ENCODE assay signal across 13 cellular contexts in the genomic region with DNA sequence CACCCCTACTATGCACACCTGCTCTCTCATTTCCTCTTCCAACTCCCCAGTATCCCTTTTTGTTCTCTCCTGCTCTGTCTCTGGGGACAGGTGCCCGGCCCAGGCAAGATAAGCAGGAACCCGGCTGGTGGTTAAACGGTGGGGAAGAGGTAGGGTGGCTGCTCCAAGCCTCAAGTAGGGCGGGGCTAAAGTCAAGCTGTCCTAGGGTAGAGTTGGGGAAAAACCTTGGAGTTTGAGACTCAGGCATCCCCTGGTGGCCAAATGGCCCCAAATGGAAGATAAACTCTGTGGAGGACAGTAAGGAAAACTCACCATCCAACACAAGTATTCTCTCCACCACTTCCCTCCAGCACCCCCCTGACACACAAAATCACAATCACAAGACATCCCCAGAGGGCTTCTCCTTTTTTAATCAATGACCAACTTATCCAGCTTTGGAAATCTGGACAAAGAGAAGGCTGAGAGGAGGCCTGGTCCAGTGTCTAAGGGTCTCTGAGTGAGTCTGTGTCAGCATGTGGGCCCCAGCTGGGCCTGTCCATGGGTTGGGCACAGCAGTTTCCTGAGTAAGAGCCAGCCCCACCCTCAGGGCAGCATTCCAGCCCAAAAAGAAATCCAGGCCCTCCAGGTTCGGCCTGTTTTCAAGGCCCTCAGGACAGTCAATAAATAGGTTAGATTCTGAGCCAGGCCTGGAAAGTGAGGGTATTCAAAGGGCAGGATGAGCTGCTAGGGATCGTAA. TPM values are rescaled to one million over a fixed set of nuclear protein-coding genes. Genes with fewer than 3 reads are reported as not detected.
A peak's percentile ranks its signal among the peaks of the same experiment; 100 is the strongest.
DNase-seq lines count a peak whose midpoint lies in the region; ATAC-seq and TF ChIP-seq lines count a peak whose summit lies in the region.
"Had no signal": no experiment of that assay in that cellular context is flagged by ENCODE, and none has a peak within 500 bp of the region (broad histone marks: within the 10 kb centered on the region; RNA-seq: fewer than 3 reads in every experiment).

No MANE protein-coding gene starts in this region.

- intact Hi-C loops in OCI-LY7 (cut with micrococcal nuclease; ENCODE audit: unreplicated experiment), result no loop called here

- ATAC-seq in GM18909 (IDR thresholded peaks at IDR 0.05; ENCODE audit: poor library complexity, unreplicated experiment), result no peak

- no peak overlapping the region for H3K4me3 Mint-ChIP-seq in activated CD4-positive, alpha-beta memory T cell treated with anti-CD3 and anti-CD28 coated beads, Interleukin-2, amount 10 ng/mL, durations not matched to agents 7 days and 5 days

- H3K9ac ChIP-seq in skeletal muscle satellite cell (ENCODE audit: low read depth, low read length), result peak overlapping the region; percentile 8

- CTCF ChIA-PET in OCI-LY7 (lab: Charles Lee; ENCODE audit: unreplicated experiment), result no interaction called here
- CTCF ChIA-PET in activated CD4-positive, alpha-beta memory T cell treated with anti-CD3 and anti-CD28 coated beads, Interleukin-2, amount 10 ng/mL, durations not matched to agents 7 days and 5 days (lab: Charles Lee), result interaction anchor here (0.5 to 1.0 kb wide), 2 partner anchors 35 to 41 kb away, joined by 3 to 4 read pairs; no protein-coding TSS in a partner anchor

- peaks cover 3% of the 10 kb centered on the region for H3K36me3 Mint-ChIP-seq in activated CD4-positive, alpha-beta memory T cell treated with anti-CD3 and anti-CD28 coated beads, Interleukin-2, amount 10 ng/mL, durations not matched to agents 7 days and 5 days (ENCODE audit: low read depth)

- POLR2A ChIA-PET in OCI-LY7 (lab: Charles Lee), result interaction anchor here (1.3 kb wide), 1 partner anchor 154 kb away, joined by 3 read pairs; no protein-coding TSS in a partner anchor
- POLR2A ChIA-PET in activated CD4-positive, alpha-beta memory T cell treated with anti-CD3 and anti-CD28 coated beads, Interleukin-2, amount 10 ng/mL, durations not matched to agents 7 days and 5 days (lab: Charles Lee), result interaction anchor here (0.6 kb wide), 1 partner anchor 9 kb away, joined by 3 read pairs; no protein-coding TSS in a partner anchor

- H3K27ac Mint-ChIP-seq in activated CD4-positive, alpha-beta memory T cell treated with anti-CD3 and anti-CD28 coated beads, Interleukin-2, amount 10 ng/mL, durations not matched to agents 7 days and 5 days, result no peak overlapping the region

- DNase-seq in NCI-H748 (lab: John Stamatoyannopoulos, UW; ENCODE audit: unreplicated experiment) (peak; percentile 38), NCI-H748 treated with DMSO at 0.1 percent for 48 hours (lab: John Stamatoyannopoulos, UW) (no peak), OCI-LY7 (ENCODE audit: low spot score) (no peak), fibroblast of the aortic adventitia (ENCODE audit: low read depth) (peak; percentile 39), middle frontal gyrus (ENCODE audit: extremely low spot score, low spot score) (no peak)
- DNase-seq in activated CD4-positive, alpha-beta memory T cell treated with anti-CD3 and anti-CD28 coated beads, Interleukin-2, amount 10 ng/mL, durations not matched to agents 7 days and 5 days, result no peak
- DNase-seq: activated naive CD4-positive, alpha-beta T cell treated with anti-CD3 and anti-CD28 coated beads, Interleukin-2, amount 50 U/mL, for 16 hours; erythroblast; NCI-H82; uterus had no signal

- no peak overlapping the region for H2AFZ ChIP-seq in OCI-LY7 (ENCODE audit: low read length)

- H3K79me2 ChIP-seq in OCI-LY7 (ENCODE audit: insufficient read depth, low read depth, low read length), result no peaks in the 10 kb centered on the region

- H3K4me1 ChIP-seq in OCI-LY7 (ENCODE audit: insufficient read depth, low read length, poor library complexity, severe bottlenecking) (peaks cover 18% of the 10 kb centered on the region), skeletal muscle satellite cell (ENCODE audit: control insufficient read depth, insufficient read depth, low read length) (peaks cover 27% of the 10 kb centered on the region)
- H3K4me1 ChIP-seq: uterus had no signal

- no peaks in the 10 kb centered on the region for H3K27me3 Mint-ChIP-seq in activated CD4-positive, alpha-beta memory T cell treated with anti-CD3 and anti-CD28 coated beads, Interleukin-2, amount 10 ng/mL, durations not matched to agents 7 days and 5 days

- no peaks in the 10 kb centered on the region for H3K9me3 Mint-ChIP-seq in activated CD4-positive, alpha-beta memory T cell treated with anti-CD3 and anti-CD28 coated beads, Interleukin-2, amount 10 ng/mL, durations not matched to agents 7 days and 5 days

- H3K27me3 ChIP-seq in skeletal muscle satellite cell (ENCODE audit: control insufficient read depth, insufficient read depth, low read length), result no peaks in the 10 kb centered on the region
- H3K27me3 ChIP-seq: uterus had no signal

- H3K4me1 Mint-ChIP-seq in activated CD4-positive, alpha-beta memory T cell treated with anti-CD3 and anti-CD28 coated beads, Interleukin-2, amount 10 ng/mL, durations not matched to agents 7 days and 5 days, result no peaks in the 10 kb centered on the region

- TF ChIP-seq CTCF in OCI-LY7 (conservative IDR thresholded peaks at IDR 0.05; ENCODE audit: low read length), result no peak
- peak; percentile 13 for TF ChIP-seq CTCF in fibroblast of the aortic adventitia (IDR thresholded peaks at IDR 0.05; ENCODE audit: insufficient read depth, low read length)

- no peaks in the 10 kb centered on the region for H4K20me1 ChIP-seq in OCI-LY7 (ENCODE audit: insufficient read depth, low read length)

- peaks cover 5% of the 10 kb centered on the region; the same call in 1 of the 2 replicates for H3K36me3 ChIP-seq in OCI-LY7 (ENCODE audit: insufficient read depth, low read length)
- peaks cover 53% of the 10 kb centered on the region for H3K36me3 ChIP-seq in skeletal muscle satellite cell (ENCODE audit: insufficient read depth, low read length)
- H3K36me3 ChIP-seq: uterus had no signal

- H3K4me3 ChIP-seq in OCI-LY7 (ENCODE audit: low read depth, low read length, poor library complexity, severe bottlenecking), result no peak overlapping the region
- no peak overlapping the region for H3K4me3 ChIP-seq in fibroblast of the aortic adventitia (ENCODE audit: low read depth, low read length)
- no peak overlapping the region for H3K4me3 ChIP-seq in skeletal muscle satellite cell (ENCODE audit: low read length)
- H3K4me3 ChIP-seq: uterus had no signal

- H3K4me2 ChIP-seq in OCI-LY7 (ENCODE audit: low read length) (no peak overlapping the region), skeletal muscle satellite cell (ENCODE audit: low read length) (no peak overlapping the region)

- no peak overlapping the region for H3K27ac ChIP-seq in OCI-LY7 (ENCODE audit: low read depth, low read length, poor library complexity, severe bottlenecking)

- H3K9me3 ChIP-seq in OCI-LY7 (ENCODE audit: low read length) (no peaks in the 10 kb centered on the region), skeletal muscle satellite cell (replicated peaks; ENCODE audit: low read length) (no peaks in the 10 kb centered on the region)
- H3K9me3 ChIP-seq: uterus had no signal

- H3K9me2 ChIP-seq in OCI-LY7 (ENCODE audit: insufficient read depth, low read length), result no peaks in the 10 kb centered on the region

- BruUV-seq in OCI-LY7 (replicated peaks; lab: Mats Ljungman, UMichigan), result TSS peak; percentile 55

RNA-seq across cellular contexts. Expression of a gene that starts 9.8 kb away (rescaled TPM):
- 26.8 and 37.3 TPM in 2 replicates for total RNA-seq in OCI-LY7 (2014; rRNA removed; shearing (Covaris generic))
- total RNA-seq in OCI-LY7 (2022) (30.8 and 33.7 TPM in 2 replicates), fibroblast of the aortic adventitia (ENCODE audit: low replicate concordance) (5.6 and 43.2 TPM in 2 replicates)
- total RNA-seq in skeletal muscle satellite cell (2012; rRNA removed), result 53.5 and 55.3 TPM in 2 replicates
- 10 to 100 TPM; 27.4 to 28.5 TPM for total RNA-seq in activated CD4-positive, alpha-beta memory T cell treated with anti-CD3 and anti-CD28 coated beads, Interleukin-2, amount 10 ng/mL, durations not matched to agents 7 days and 5 days

RNA-seq across cellular contexts. Expression of a gene that starts 12.2 kb away (rescaled TPM):
- total RNA-seq in OCI-LY7 (2014; rRNA removed; shearing (Covaris generic)), result not detected in 2 replicates
- total RNA-seq in OCI-LY7 (2022) (not detected in 2 replicates), fibroblast of the aortic adventitia (ENCODE audit: low replicate concordance) (not detected in 2 replicates)
- not detected in 2 replicates for total RNA-seq in skeletal muscle satellite cell (2012; rRNA removed)
- total RNA-seq in activated CD4-positive, alpha-beta memory T cell treated with anti-CD3 and anti-CD28 coated beads, Interleukin-2, amount 10 ng/mL, durations not matched to agents 7 days and 5 days, result not detected
- total RNA-seq: mononuclear cell, uterus had no signal

RNA-seq across cellular contexts. Expression of a gene that starts 13.6 kb away (rescaled TPM):
- total RNA-seq in OCI-LY7 (2014; rRNA removed; shearing (Covaris generic)), result not detected in 2 replicates
- total RNA-seq in OCI-LY7 (2022), result not detected in 2 replicates
- total RNA-seq in fibroblast of the aortic adventitia (ENCODE audit: low replicate concordance), result 0.81 TPM in 1 of 2 replicates, not detected in the other
- total RNA-seq in skeletal muscle satellite cell (2012; rRNA removed), result 0.51 TPM in 1 of 2 replicates, not detected in the other
- total RNA-seq in activated CD4-positive, alpha-beta memory T cell treated with anti-CD3 and anti-CD28 coated beads, Interleukin-2, amount 10 ng/mL, durations not matched to agents 7 days and 5 days, result not detected
- total RNA-seq: mononuclear cell had no signal

RNA-seq across cellular contexts. Expression of a gene that starts 14.7 kb away (rescaled TPM):
- total RNA-seq in OCI-LY7 (2014; rRNA removed; shearing (Covaris generic)), result 0.25 and 0.51 TPM in 2 replicates
- total RNA-seq in OCI-LY7 (2022), result 0.17 and 0.20 TPM in 2 replicates
- total RNA-seq in fibroblast of the aortic adventitia (ENCODE audit: low replicate concordance), result 3.4 and 6.5 TPM in 2 replicates
- total RNA-seq in skeletal muscle satellite cell (2012; rRNA removed), result 3.7 and 4.1 TPM in 2 replicates
- under 1 TPM; 0.15 to 0.20 TPM for total RNA-seq in activated CD4-positive, alpha-beta memory T cell treated with anti-CD3 and anti-CD28 coated beads, Interleukin-2, amount 10 ng/mL, durations not matched to agents 7 days and 5 days

RNA-seq across cellular contexts. Expression of a gene that starts 56.0 kb away (rescaled TPM):
- 12.7 and 16.2 TPM in 2 replicates for total RNA-seq in OCI-LY7 (2014; rRNA removed; shearing (Covaris generic))
- total RNA-seq in OCI-LY7 (2022), result 25.8 and 27.0 TPM in 2 replicates
- total RNA-seq in fibroblast of the aortic adventitia (ENCODE audit: low replicate concordance), result 5.0 and 6.1 TPM in 2 replicates
- total RNA-seq in skeletal muscle satellite cell (2012; rRNA removed), result 2.3 and 2.4 TPM in 2 replicates
- 1 to 10 TPM; 5.0 to 5.2 TPM for total RNA-seq in activated CD4-positive, alpha-beta memory T cell treated with anti-CD3 and anti-CD28 coated beads, Interleukin-2, amount 10 ng/mL, durations not matched to agents 7 days and 5 days

Comparison
In these comparisons a context has a peak if more than half of its experiments do, and no peak if none do; other contexts are left out.
1. DNase-seq: peak in NCI-H748 (single experiment) and fibroblast of the aortic adventitia (single experiment); none in NCI-H748 treated with DMSO at 0.1 percent for 48 hours (single experiment), OCI-LY7 (single experiment), activated CD4-positive, alpha-beta memory T cell treated with anti-CD3 and anti-CD28 coated beads, Interleukin-2, amount 10 ng/mL, durations not matched to agents 7 days and 5 days (single experiment) and middle frontal gyrus (single experiment).